1 cellular context compared by ENCODE assay signal in the genomic region with DNA sequence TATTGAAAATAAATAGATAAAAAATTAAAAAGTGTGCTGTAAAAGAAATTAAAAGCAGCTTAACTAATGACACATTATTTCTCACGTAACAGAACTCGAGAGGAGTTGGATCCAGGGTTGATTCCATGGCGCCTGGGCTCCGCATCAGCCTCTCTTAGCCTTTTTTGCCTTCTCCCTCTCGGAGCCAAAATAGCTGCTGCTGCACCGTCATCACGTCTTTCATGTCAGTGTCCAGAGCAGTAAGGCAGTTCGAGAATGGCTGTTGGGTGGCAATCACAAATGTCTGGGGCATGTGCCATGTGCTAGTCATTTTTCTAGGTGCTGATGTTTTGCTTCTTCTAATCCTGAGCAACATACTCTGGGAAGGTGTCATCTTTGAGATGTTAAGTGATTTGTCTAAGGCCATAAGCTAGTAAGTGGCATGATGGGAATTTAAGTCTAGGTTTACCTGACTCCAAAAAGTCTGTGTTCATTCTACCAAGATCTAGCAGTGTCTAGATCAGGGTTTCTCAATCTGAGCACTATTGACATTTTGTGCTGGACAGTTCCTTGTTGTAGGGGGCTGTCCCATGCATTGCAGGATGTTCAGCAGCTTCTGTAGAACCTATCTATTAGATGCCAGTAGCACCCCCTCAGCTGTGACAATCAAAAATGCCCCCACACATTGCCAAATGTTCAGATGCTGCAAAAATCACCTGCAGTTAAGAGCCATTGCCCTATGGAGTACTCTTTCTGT.
A peak's percentile ranks its signal among the peaks of the same experiment; 100 is the strongest.
TF ChIP-seq lines count a peak whose summit lies in the region.

No MANE protein-coding gene starts in this region.

TF ChIP-seq in HepG2, 621 proteins besides CTCF, POLR2A, EP300 and RAD21 (continued from another document):
- TF ChIP-seq, protein P1, sequence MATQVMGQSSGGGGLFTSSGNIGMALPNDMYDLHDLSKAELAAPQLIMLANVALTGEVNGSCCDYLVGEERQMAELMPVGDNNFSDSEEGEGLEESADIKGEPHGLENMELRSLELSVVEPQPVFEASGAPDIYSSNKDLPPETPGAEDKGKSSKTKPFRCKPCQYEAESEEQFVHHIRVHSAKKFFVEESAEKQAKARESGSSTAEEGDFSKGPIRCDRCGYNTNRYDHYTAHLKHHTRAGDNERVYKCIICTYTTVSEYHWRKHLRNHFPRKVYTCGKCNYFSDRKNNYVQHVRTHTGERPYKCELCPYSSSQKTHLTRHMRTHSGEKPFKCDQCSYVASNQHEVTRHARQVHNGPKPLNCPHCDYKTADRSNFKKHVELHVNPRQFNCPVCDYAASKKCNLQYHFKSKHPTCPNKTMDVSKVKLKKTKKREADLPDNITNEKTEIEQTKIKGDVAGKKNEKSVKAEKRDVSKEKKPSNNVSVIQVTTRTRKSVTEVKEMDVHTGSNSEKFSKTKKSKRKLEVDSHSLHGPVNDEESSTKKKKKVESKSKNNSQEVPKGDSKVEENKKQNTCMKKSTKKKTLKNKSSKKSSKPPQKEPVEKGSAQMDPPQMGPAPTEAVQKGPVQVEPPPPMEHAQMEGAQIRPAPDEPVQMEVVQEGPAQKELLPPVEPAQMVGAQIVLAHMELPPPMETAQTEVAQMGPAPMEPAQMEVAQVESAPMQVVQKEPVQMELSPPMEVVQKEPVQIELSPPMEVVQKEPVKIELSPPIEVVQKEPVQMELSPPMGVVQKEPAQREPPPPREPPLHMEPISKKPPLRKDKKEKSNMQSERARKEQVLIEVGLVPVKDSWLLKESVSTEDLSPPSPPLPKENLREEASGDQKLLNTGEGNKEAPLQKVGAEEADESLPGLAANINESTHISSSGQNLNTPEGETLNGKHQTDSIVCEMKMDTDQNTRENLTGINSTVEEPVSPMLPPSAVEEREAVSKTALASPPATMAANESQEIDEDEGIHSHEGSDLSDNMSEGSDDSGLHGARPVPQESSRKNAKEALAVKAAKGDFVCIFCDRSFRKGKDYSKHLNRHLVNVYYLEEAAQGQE (IDR thresholded peaks at IDR 0.05; ENCODE audit: borderline replicate concordance in 1 of 2, low read depth in 1 of 2, low read length in 2 of 2): peak in 1 of 2 experiments; percentile 79; a peak in 3 of 4 replicates
